12 cellular contexts compared by ENCODE assay signal in genomic region chr11:19398772-19399542, GRCh38.
DNase-seq lines count a peak whose midpoint lies in the region; ATAC-seq and TF ChIP-seq lines count a peak whose summit lies in the region.
"Had no signal": no experiment of that assay in that cellular context is flagged by ENCODE, and none has a peak within 500 bp of the region (broad histone marks: within the 10 kb centered on the region; RNA-seq: fewer than 3 reads in every experiment).

No MANE protein-coding gene starts in this region.

- intact Hi-C loops in right cardiac atrium (cut with DNase I) (no loop called here), CD14-positive monocyte (cut with micrococcal nuclease) (no loop called here)

- H3K9me3 ChIP-seq in right cardiac atrium (ENCODE audit: control insufficient read depth, low read length): no peaks in the 10 kb centered on the region
- H3K9me3 ChIP-seq in right atrium auricular region: no peaks in the 10 kb centered on the region

- H3K9me3 Mint-ChIP-seq in CD14-positive monocyte: no peaks in the 10 kb centered on the region
- H3K9me3 Mint-ChIP-seq: WTC11 had no signal

- peaks cover 0 to 2% (median 0%) of the 10 kb centered on the region in 3 donors for H3K27me3 Mint-ChIP-seq in CD14-positive monocyte (ENCODE audit: low read depth in 3 of 3)

- H3K27ac ChIP-seq in right cardiac atrium (ENCODE audit: low read length) (no peak overlapping the region), right atrium auricular region (no peak overlapping the region), coronary artery (no peak overlapping the region)

- WGBS in right cardiac atrium: 44% methylated on average over 9 of the region's 9 CpGs

- DNase-seq in right cardiac atrium (peak; percentile 47 to 72 (median 70)), right atrium auricular region (ENCODE audit: low spot score) (no peak), coronary artery (ENCODE audit: low spot score) (peak; percentile 71), myocyte (ENCODE audit: low read depth) (peak; percentile 75), CD14-positive monocyte (ENCODE audit: low spot score) (no peak), NCI-H1930 (lab: John Stamatoyannopoulos, UW) (no peak)
- DNase-seq in stimulated activated CD4-positive, alpha-beta T cell treated with anti-CD3 and anti-CD28 coated beads, Interleukin-2, amount 100 ng/mL, for 24 hours: no peak
- DNase-seq: central memory CD4-positive, alpha-beta T cell; GF-D8; NCI-H446 treated with DMSO at 0.1 percent for 48 hours had no signal

- H3K36me3 Mint-ChIP-seq in CD14-positive monocyte: no peaks in the 10 kb centered on the region
- H3K36me3 Mint-ChIP-seq: WTC11 had no signal

- no peak overlapping the region for H3K4me3 ChIP-seq in right cardiac atrium (ENCODE audit: low read length)
- no peak overlapping the region for H3K4me3 ChIP-seq in right atrium auricular region
- H3K4me3 ChIP-seq in coronary artery: no peak overlapping the region

- TF ChIP-seq CTCF in right atrium auricular region (IDR thresholded peaks at IDR 0.05): no peak
- no peak for TF ChIP-seq CTCF in coronary artery (IDR thresholded peaks at IDR 0.05)
- no peak for TF ChIP-seq CTCF in CD14-positive monocyte (IDR thresholded peaks at IDR 0.05)

- no peak overlapping the region for H3K4me3 Mint-ChIP-seq in CD14-positive monocyte
- H3K4me3 Mint-ChIP-seq: WTC11 had no signal

- no peaks in the 10 kb centered on the region for H3K4me1 Mint-ChIP-seq in CD14-positive monocyte

- no peaks in the 10 kb centered on the region for H3K36me3 ChIP-seq in right atrium auricular region

- H3K4me1 ChIP-seq in right cardiac atrium (ENCODE audit: control insufficient read depth, insufficient read depth, low read length): peaks cover 4% of the 10 kb centered on the region
- peaks cover 0 to 6% of the 10 kb centered on the region in 2 donors for H3K4me1 ChIP-seq in right atrium auricular region

- ATAC-seq in right cardiac atrium (peak; percentile 59 to 73), HG03469 (IDR thresholded peaks at IDR 0.05; ENCODE audit: unreplicated experiment) (no peak)
- ATAC-seq: WTC11 had no signal

- no peaks in the 10 kb centered on the region for H3K27me3 ChIP-seq in right cardiac atrium (ENCODE audit: control insufficient read depth, insufficient read depth)
- H3K27me3 ChIP-seq in right atrium auricular region: no peaks in the 10 kb centered on the region

- no peak overlapping the region for H3K27ac Mint-ChIP-seq in CD14-positive monocyte
- H3K27ac Mint-ChIP-seq: WTC11 had no signal

Comparison
In these comparisons a context has a peak if more than half of its experiments do, and no peak if none do; other contexts are left out.
1. DNase-seq: peak in right cardiac atrium (3 of 3), coronary artery (single experiment) and myocyte (single experiment); none in right atrium auricular region (single experiment), CD14-positive monocyte (single experiment), NCI-H1930 (0 of 2) and stimulated activated CD4-positive, alpha-beta T cell treated with anti-CD3 and anti-CD28 coated beads, Interleukin-2, amount 100 ng/mL, for 24 hours (0 of 2).